In genomic region chr18:63186934-63187574, GRCh38 we compare ENCODE assay signal across 10 cellular contexts.
DNase-seq lines count a peak whose midpoint lies in the region; ATAC-seq and TF ChIP-seq lines count a peak whose summit lies in the region.
"Had no signal": no experiment of that assay in that cellular context is flagged by ENCODE, and none has a peak within 500 bp of the region (broad histone marks: within the 10 kb centered on the region; RNA-seq: fewer than 3 reads in every experiment).

No MANE protein-coding gene starts in this region.

- H3K4me3 ChIP-seq in lower lobe of right lung: no peak overlapping the region
- H3K4me3 ChIP-seq: SJCRH30 had no signal

- H3K27me3 ChIP-seq in lower lobe of right lung (ENCODE audit: low read depth): no peaks in the 10 kb centered on the region
- H3K27me3 ChIP-seq: SJCRH30 had no signal

- H3K9me3 ChIP-seq in lower lobe of right lung: no peaks in the 10 kb centered on the region
- H3K9me3 ChIP-seq: SJCRH30 had no signal

- H3K4me1 ChIP-seq in lower lobe of right lung: peaks cover 4% of the 10 kb centered on the region

- H3K27ac Mint-ChIP-seq in activated CD4-positive, alpha-beta T cell treated with anti-CD3 and anti-CD28 coated beads for 36 hours: peak overlapping the region; percentile 74
- peak overlapping the region; percentile 44 to 80 for H3K27ac Mint-ChIP-seq in effector memory CD8-positive, alpha-beta T cell
- peak overlapping the region; percentile 81 for H3K27ac Mint-ChIP-seq in stimulated activated naive B cell treated with anti-CD40 and anti-IgM and Interleukin-4, amounts not matched to agents 10 μg/mL and 1 μg/mL and 100 μg/mL, for 72 hours

- TF ChIP-seq CTCF in lower lobe of right lung (IDR thresholded peaks at IDR 0.05): no peak

- CTCF ChIA-PET in activated CD4-positive, alpha-beta T cell treated with anti-CD3 and anti-CD28 coated beads for 36 hours (lab: Charles Lee): interaction anchor here (1.1 to 1.6 kb wide), 4 partner anchors 9 to 25 kb away, joined by 3 to 6 read pairs (median 5); no protein-coding TSS in a partner anchor

- intact Hi-C loops in activated CD4-positive, alpha-beta T cell treated with anti-CD3 and anti-CD28 coated beads for 36 hours (cut with DNase I, micrococcal nuclease): no loop called here
- intact Hi-C loops in lower lobe of right lung (cut with DNase I): no loop called here

- no peak overlapping the region for H3K27ac ChIP-seq in lower lobe of right lung
- H3K27ac ChIP-seq: SJCRH30 had no signal

- peaks cover 10% of the 10 kb centered on the region for H3K36me3 Mint-ChIP-seq in activated CD4-positive, alpha-beta T cell treated with anti-CD3 and anti-CD28 coated beads for 36 hours (ENCODE audit: low read depth)
- H3K36me3 Mint-ChIP-seq in effector memory CD8-positive, alpha-beta T cell (ENCODE audit: insufficient read depth): peaks cover 10% of the 10 kb centered on the region
- peaks cover 36 to 58% of the 10 kb centered on the region in 2 donors for H3K36me3 Mint-ChIP-seq in stimulated activated naive B cell treated with anti-CD40 and anti-IgM and Interleukin-4, amounts not matched to agents 10 μg/mL and 1 μg/mL and 100 μg/mL, for 72 hours

- no peaks in the 10 kb centered on the region for H3K9me3 Mint-ChIP-seq in activated CD4-positive, alpha-beta T cell treated with anti-CD3 and anti-CD28 coated beads for 36 hours (ENCODE audit: low read depth)
- no peaks in the 10 kb centered on the region for H3K9me3 Mint-ChIP-seq in effector memory CD8-positive, alpha-beta T cell
- H3K9me3 Mint-ChIP-seq in stimulated activated naive B cell treated with anti-CD40 and anti-IgM and Interleukin-4, amounts not matched to agents 10 μg/mL and 1 μg/mL and 100 μg/mL, for 72 hours: peaks cover 0 to 1% of the 10 kb centered on the region in 2 donors

- ATAC-seq in activated CD4-positive, alpha-beta T cell treated with anti-CD3 and anti-CD28 coated beads for 36 hours: peak; percentile 40
- ATAC-seq in effector memory CD8-positive, alpha-beta T cell (replicated peaks): no peak
- no peak for ATAC-seq in stimulated activated naive B cell treated with anti-CD40 and anti-IgM and Interleukin-4, amounts not matched to agents 10 μg/mL and 1 μg/mL and 100 μg/mL, for 72 hours (replicated peaks)
- no peak for ATAC-seq in HG03432 (IDR thresholded peaks at IDR 0.05; ENCODE audit: unreplicated experiment)
- no peak for ATAC-seq in GM21619 (IDR thresholded peaks at IDR 0.05; ENCODE audit: unreplicated experiment)
- no peak for ATAC-seq in lower lobe of right lung
- ATAC-seq: HepG2 had no signal

- DNase-seq in activated CD4-positive, alpha-beta T cell treated with anti-CD3 and anti-CD28 coated beads for 36 hours: no peak
- DNase-seq in activated CD4-positive, alpha-beta T cell treated with anti-CD3 and anti-CD28 coated beads, Interleukin-2, amount 50 U/mL, for 48 hours: no peak
- DNase-seq in NOMO-1 treated with DMSO at 0.1 percent for 48 hours (lab: John Stamatoyannopoulos, UW; ENCODE audit: unreplicated experiment): peak; percentile 46
- DNase-seq in effector memory CD8-positive, alpha-beta T cell: no peak
- DNase-seq in stimulated activated naive B cell treated with anti-CD40 and anti-IgM and Interleukin-4, amounts not matched to agents 10 μg/mL and 1 μg/mL and 100 μg/mL, for 72 hours: no peak
- DNase-seq in lower lobe of right lung: no peak
- DNase-seq: SJCRH30 had no signal

- H3K27me3 Mint-ChIP-seq in activated CD4-positive, alpha-beta T cell treated with anti-CD3 and anti-CD28 coated beads for 36 hours: no peaks in the 10 kb centered on the region
- H3K27me3 Mint-ChIP-seq in effector memory CD8-positive, alpha-beta T cell: no peaks in the 10 kb centered on the region
- no peaks in the 10 kb centered on the region for H3K27me3 Mint-ChIP-seq in stimulated activated naive B cell treated with anti-CD40 and anti-IgM and Interleukin-4, amounts not matched to agents 10 μg/mL and 1 μg/mL and 100 μg/mL, for 72 hours

- POLR2A ChIA-PET in activated CD4-positive, alpha-beta T cell treated with anti-CD3 and anti-CD28 coated beads for 36 hours (lab: Charles Lee): no interaction called here

- peaks cover 75% of the 10 kb centered on the region for H3K4me1 Mint-ChIP-seq in activated CD4-positive, alpha-beta T cell treated with anti-CD3 and anti-CD28 coated beads for 36 hours
- peaks cover 45 to 67% of the 10 kb centered on the region in 2 donors for H3K4me1 Mint-ChIP-seq in effector memory CD8-positive, alpha-beta T cell (ENCODE audit: low read depth in 2 of 2)
- peaks cover 67 to 91% of the 10 kb centered on the region in 2 donors for H3K4me1 Mint-ChIP-seq in stimulated activated naive B cell treated with anti-CD40 and anti-IgM and Interleukin-4, amounts not matched to agents 10 μg/mL and 1 μg/mL and 100 μg/mL, for 72 hours

- no peak overlapping the region for H3K4me3 Mint-ChIP-seq in activated CD4-positive, alpha-beta T cell treated with anti-CD3 and anti-CD28 coated beads for 36 hours
- no peak overlapping the region for H3K4me3 Mint-ChIP-seq in effector memory CD8-positive, alpha-beta T cell
- no peak overlapping the region for H3K4me3 Mint-ChIP-seq in stimulated activated naive B cell treated with anti-CD40 and anti-IgM and Interleukin-4, amounts not matched to agents 10 μg/mL and 1 μg/mL and 100 μg/mL, for 72 hours

- no peaks in the 10 kb centered on the region for H3K36me3 ChIP-seq in lower lobe of right lung
- H3K36me3 ChIP-seq: SJCRH30 had no signal
